Comparison of ENCODE assay signal across 2 cellular contexts in the genomic region with DNA sequence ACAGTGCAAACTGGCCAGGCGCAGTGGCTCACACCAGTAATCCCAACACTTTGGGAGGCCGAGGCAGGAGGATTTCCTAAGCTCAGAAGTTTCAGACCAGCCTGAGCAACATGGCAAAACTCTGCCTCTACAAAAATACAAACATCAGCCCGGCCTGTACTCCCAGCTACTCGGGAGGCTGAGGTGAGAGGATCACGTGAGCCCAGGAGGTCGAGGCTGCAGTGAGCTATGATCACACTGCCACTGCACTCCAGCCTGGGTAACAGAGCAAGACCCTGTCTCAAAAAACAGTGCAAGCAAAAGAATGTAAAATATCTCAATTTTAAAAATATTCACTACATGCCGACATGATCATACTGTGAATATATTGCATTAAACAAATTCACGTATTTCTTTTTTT.
TF ChIP-seq lines count a peak whose summit lies in the region.

No MANE protein-coding gene starts in this region.

TF ChIP-seq in HepG2, 621 proteins besides CTCF, POLR2A, EP300 and RAD21:
- TF ChIP-seq PAWR (CRISPR knock-in tag; IDR thresholded peaks at IDR 0.05; ENCODE audit: borderline replicate concordance) (no peak), HDAC6 (IDR thresholded peaks at IDR 0.05; ENCODE audit: low read depth, low read length) (no peak), KDM6A (CRISPR knock-in tag; IDR thresholded peaks at IDR 0.05; ENCODE audit: low read depth) (no peak), ZNF329 (CRISPR knock-in tag; IDR thresholded peaks at IDR 0.05; ENCODE audit: low read depth) (peak; percentile 64; the same call in 1 of the 2 replicates), MLX (CRISPR knock-in tag; IDR thresholded peaks at IDR 0.05) (no peak), MED1 (CRISPR knock-in tag; IDR thresholded peaks at IDR 0.05) (no peak), ZNF598 (CRISPR knock-in tag; IDR thresholded peaks at IDR 0.05; ENCODE audit: borderline replicate concordance) (no peak), E2F5 (CRISPR knock-in tag; conservative IDR thresholded peaks at IDR 0.05) (no peak), PHB2 (IDR thresholded peaks at IDR 0.05; ENCODE audit: partially characterized antibody) (no peak)
- TF ChIP-seq, protein P1, sequence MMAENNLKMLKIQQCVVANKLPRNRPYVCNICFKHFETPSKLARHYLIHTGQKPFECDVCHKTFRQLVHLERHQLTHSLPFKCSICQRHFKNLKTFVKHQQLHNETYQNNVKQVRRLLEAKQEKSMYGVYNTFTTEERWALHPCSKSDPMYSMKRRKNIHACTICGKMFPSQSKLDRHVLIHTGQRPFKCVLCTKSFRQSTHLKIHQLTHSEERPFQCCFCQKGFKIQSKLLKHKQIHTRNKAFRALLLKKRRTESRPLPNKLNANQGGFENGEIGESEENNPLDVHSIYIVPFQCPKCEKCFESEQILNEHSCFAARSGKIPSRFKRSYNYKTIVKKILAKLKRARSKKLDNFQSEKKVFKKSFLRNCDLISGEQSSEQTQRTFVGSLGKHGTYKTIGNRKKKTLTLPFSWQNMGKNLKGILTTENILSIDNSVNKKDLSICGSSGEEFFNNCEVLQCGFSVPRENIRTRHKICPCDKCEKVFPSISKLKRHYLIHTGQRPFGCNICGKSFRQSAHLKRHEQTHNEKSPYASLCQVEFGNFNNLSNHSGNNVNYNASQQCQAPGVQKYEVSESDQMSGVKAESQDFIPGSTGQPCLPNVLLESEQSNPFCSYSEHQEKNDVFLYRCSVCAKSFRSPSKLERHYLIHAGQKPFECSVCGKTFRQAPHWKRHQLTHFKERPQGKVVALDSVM (CRISPR knock-in tag; IDR thresholded peaks at IDR 0.05) = peak; percentile 90

TF ChIP-seq in H1, 55 proteins besides CTCF, POLR2A, EP300 and RAD21:
- TF ChIP-seq GTF2F1 (IDR thresholded peaks at IDR 0.05; ENCODE audit: borderline replicate concordance, low read depth, low read length) (no peak), TEAD4 (IDR thresholded peaks at IDR 0.05; ENCODE audit: low read depth, low read length) (no peak), POLR2AphosphoS5 (IDR thresholded peaks at IDR 0.05; ENCODE audit: low read depth, low read length) (no peak), HDAC6 (IDR thresholded peaks at IDR 0.05; ENCODE audit: low read depth, low read length) (no peak), CEBPB (IDR thresholded peaks at IDR 0.05; ENCODE audit: low read depth, low read length) (no peak), BACH1 (IDR thresholded peaks at IDR 0.05; ENCODE audit: low read length) (no peak), SUZ12 (IDR thresholded peaks at IDR 0.05; ENCODE audit: low read length) (no peak), CBX8 (IDR thresholded peaks at IDR 0.05; ENCODE audit: borderline replicate concordance, low read depth, low read length) (no peak), YY1 (IDR thresholded peaks at IDR 0.05; ENCODE audit: low read depth, low read length) (no peak), KDM5A (IDR thresholded peaks at IDR 0.05; ENCODE audit: low read length) (no peak), RBBP5 (IDR thresholded peaks at IDR 0.05; ENCODE audit: borderline replicate concordance, low read depth, low read length) (no peak), RNF2 (IDR thresholded peaks at IDR 0.05; ENCODE audit: borderline replicate concordance, low read depth, low read length, missing control alignments, poor library complexity, severe bottlenecking) (no peak), EGR1 (IDR thresholded peaks at IDR 0.05; ENCODE audit: borderline replicate concordance, low read depth, low read length) (no peak), NANOG (IDR thresholded peaks at IDR 0.05; ENCODE audit: insufficient read depth, low read depth, low read length, poor library complexity, severe bottlenecking) (no peak), CHD1 (IDR thresholded peaks at IDR 0.05; ENCODE audit: low read depth, low read length) (no peak)
